18 cellular contexts compared by ENCODE assay signal in genomic region chr2:129199501-129199900, GRCh38.
DNase-seq lines count a peak whose midpoint lies in the region; FAIRE-seq and TF ChIP-seq lines count a peak whose summit lies in the region.
"Had no signal": no experiment of that assay in that cellular context is flagged by ENCODE, and none has a peak within 500 bp of the region (broad histone marks: within the 10 kb centered on the region; RNA-seq: fewer than 3 reads in every experiment).

No MANE protein-coding gene starts in this region.

- H3K4me3 ChIP-seq in Caco-2 (ENCODE audit: low read depth, low read length) (no peak overlapping the region), neural progenitor cell (no peak overlapping the region)

- H2AFZ ChIP-seq in neural progenitor cell (replicated peaks) = no peak overlapping the region

- H3K27me3 Mint-ChIP-seq in Caco-2 (ENCODE audit: insufficient read depth, unreplicated experiment) (no peaks in the 10 kb centered on the region), neural progenitor cell (ENCODE audit: insufficient read depth, low read depth) (peaks cover 3% of the 10 kb centered on the region)
- H3K27me3 Mint-ChIP-seq: CD4-positive, alpha-beta T cell; IgD-negative memory B cell had no signal

- POLR2A ChIA-PET in Caco-2 (lab: Charles Lee) = no interaction called here

- no peaks in the 10 kb centered on the region for H4K20me1 ChIP-seq in neural progenitor cell (ENCODE audit: low read depth)

- H3K36me3 ChIP-seq in Caco-2 (ENCODE audit: control insufficient read depth, insufficient read depth, low read length) (no peaks in the 10 kb centered on the region), neural progenitor cell (no peaks in the 10 kb centered on the region)

- H3K9me3 ChIP-seq in Caco-2 (no peaks in the 10 kb centered on the region), neural progenitor cell (ENCODE audit: low read depth) (no peaks in the 10 kb centered on the region)

- intact Hi-C loops in Caco-2 (cut with micrococcal nuclease; ENCODE audit: unreplicated experiment) = no loop called here

- no peaks in the 10 kb centered on the region for H3K79me2 ChIP-seq in neural progenitor cell (ENCODE audit: low read depth)

- no peak overlapping the region for H3K9ac ChIP-seq in neural progenitor cell

- FAIRE-seq in urothelium cell line (lab: Jason Lieb, UNC) = no peak
- no peak for FAIRE-seq in RCC 7860 (lab: Jason Lieb, UNC)
- FAIRE-seq: H1, HepG2 had no signal

- H3K4me1 Mint-ChIP-seq in Caco-2 (ENCODE audit: low read depth, unreplicated experiment) (peaks cover 14% of the 10 kb centered on the region), neural progenitor cell (no peaks in the 10 kb centered on the region)
- H3K4me1 Mint-ChIP-seq: IgD-negative memory B cell had no signal

- H3K9me3 Mint-ChIP-seq in Caco-2 (ENCODE audit: unreplicated experiment) (no peaks in the 10 kb centered on the region), neural progenitor cell (no peaks in the 10 kb centered on the region)
- H3K9me3 Mint-ChIP-seq: CD4-positive, alpha-beta T cell; H9; IgD-negative memory B cell had no signal

- no peaks in the 10 kb centered on the region for H3K36me3 Mint-ChIP-seq in Caco-2 (ENCODE audit: insufficient read depth, unreplicated experiment)
- H3K36me3 Mint-ChIP-seq in neural progenitor cell = no peaks in the 10 kb centered on the region

- H3K4me1 ChIP-seq in Caco-2 = no peaks in the 10 kb centered on the region
- no peaks in the 10 kb centered on the region for H3K4me1 ChIP-seq in neural progenitor cell

- H3F3A ChIP-seq in neural progenitor cell (ENCODE audit: low read depth) = no peaks in the 10 kb centered on the region

- BruUV-seq in Caco-2 (replicated peaks; lab: Mats Ljungman, UMichigan) = no TSS peak

- DNase-seq in Ammon's horn (ENCODE audit: low spot score) = peak; percentile 18
- peak in 1 of 2 experiments; percentile 15 for DNase-seq in Caco-2
- DNase-seq in neural progenitor cell (ENCODE audit: low spot score) = no peak
- no peak for DNase-seq in urothelium cell line (ENCODE audit: low spot score)
- no peak for DNase-seq in RCC 7860 (ENCODE audit: low spot score)
- DNase-seq in activated CD4-positive, alpha-beta T cell treated with anti-CD3 and anti-CD28 coated beads, Interleukin-2, amount 50 U/mL, for 1 hour = no peak
- no peak for DNase-seq in NK-92 (lab: John Stamatoyannopoulos, UW; ENCODE audit: unreplicated experiment)
- DNase-seq: ACHN; CD4-positive, alpha-beta T cell; DMS153; DMS79; GF-D8; H9 had no signal

- no peaks in the 10 kb centered on the region for H3K27me3 ChIP-seq in Caco-2 (replicated peaks; ENCODE audit: control insufficient read depth, insufficient read depth, low read length)
- H3K27me3 ChIP-seq in neural progenitor cell = no peaks in the 10 kb centered on the region

- H3K27ac ChIP-seq in VCaP = peak overlapping the region; percentile 27; the same call in 1 of the 2 replicates
- H3K27ac ChIP-seq in neural progenitor cell = no peak overlapping the region
- H3K27ac ChIP-seq: C4-2B had no signal

- TF ChIP-seq CTCF in Caco-2 (IDR thresholded peaks at IDR 0.05; ENCODE audit: insufficient read depth in 1 of 2, low read depth in 1 of 2, low read length in 1 of 2, severe bottlenecking in 1 of 2, unreplicated experiment in 1 of 2) (no peak), VCaP (conservative IDR thresholded peaks at IDR 0.05) (no peak), neural progenitor cell (IDR thresholded peaks at IDR 0.05) (no peak)

- CTCF ChIA-PET in Caco-2 (lab: Charles Lee) = no interaction called here

- H3K4me2 ChIP-seq in neural progenitor cell = no peak overlapping the region

- H3K4me3 Mint-ChIP-seq in Caco-2 (ENCODE audit: unreplicated experiment) (no peak overlapping the region), neural progenitor cell (no peak overlapping the region)
- H3K4me3 Mint-ChIP-seq: CD4-positive, alpha-beta T cell; H9; IgD-negative memory B cell had no signal

- peak overlapping the region; percentile 5 for H3K27ac Mint-ChIP-seq in Caco-2 (ENCODE audit: unreplicated experiment)
- H3K27ac Mint-ChIP-seq in neural progenitor cell = peak overlapping the region; percentile 25
- H3K27ac Mint-ChIP-seq: CD4-positive, alpha-beta T cell; H9; IgD-negative memory B cell had no signal
